ENCODE assay signal across 15 cellular contexts in the genomic region with DNA sequence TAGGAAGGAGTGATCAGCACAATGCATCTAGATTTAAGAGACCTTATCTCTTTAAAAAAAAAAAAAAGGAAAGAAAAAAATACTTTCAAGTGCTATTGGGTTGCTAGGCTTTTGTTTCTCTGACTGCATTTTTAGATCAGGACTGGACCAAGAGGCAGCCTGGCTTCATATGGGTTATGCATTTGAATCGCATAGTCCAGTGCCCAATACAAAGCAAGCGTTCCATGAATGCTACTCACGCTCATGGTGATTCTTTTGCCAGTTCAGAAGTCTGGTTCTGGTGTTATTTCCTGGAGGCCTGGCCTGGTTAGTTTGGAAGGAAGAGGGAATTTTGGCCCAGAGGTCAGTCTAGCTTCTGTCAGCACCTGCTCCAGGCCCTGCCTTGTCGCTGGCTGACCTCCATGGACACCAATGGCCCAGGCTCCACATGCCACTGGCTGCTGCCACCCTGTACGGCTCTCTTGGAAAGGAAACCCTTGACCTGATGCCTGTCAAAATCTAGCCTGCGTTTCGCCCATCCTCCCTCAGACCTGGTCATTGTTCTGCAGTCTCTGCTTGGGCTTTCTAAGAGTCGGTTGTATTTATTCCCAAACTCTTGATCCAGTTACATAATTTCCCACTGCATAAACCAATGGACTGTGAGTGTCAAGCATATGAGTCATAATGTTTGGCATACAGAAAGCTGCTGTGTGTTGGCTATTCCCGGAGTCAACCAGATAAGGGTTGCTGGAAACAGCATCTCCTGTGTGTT.
DNase-seq lines count a peak whose midpoint lies in the region; ATAC-seq and TF ChIP-seq lines count a peak whose summit lies in the region.
"Had no signal": no experiment of that assay in that cellular context is flagged by ENCODE, and none has a peak within 500 bp of the region (broad histone marks: within the 10 kb centered on the region; RNA-seq: fewer than 3 reads in every experiment).

No MANE protein-coding gene starts in this region.

- H3K9me3 ChIP-seq in AG04450 (ENCODE audit: control insufficient read depth, insufficient read depth, low read length): no peaks in the 10 kb centered on the region
- H3K9me3 ChIP-seq: suprapubic skin had no signal

- no peaks in the 10 kb centered on the region for H3K27me3 ChIP-seq in AG04450 (ENCODE audit: control insufficient read depth, insufficient read depth, low read length)
- H3K27me3 ChIP-seq: suprapubic skin had no signal

- TF ChIP-seq CTCF in AG04450 (IDR thresholded peaks at IDR 0.05; ENCODE audit: low read depth, low read length) (no peak), fibroblast of mammary gland (conservative IDR thresholded peaks at IDR 0.05; ENCODE audit: control insufficient read depth, insufficient read depth, low read depth, low read length) (no peak)

- ATAC-seq in GM21423 (IDR thresholded peaks at IDR 0.05; ENCODE audit: unreplicated experiment): no peak
- no peak for ATAC-seq in HG03432 (IDR thresholded peaks at IDR 0.05; ENCODE audit: unreplicated experiment)
- ATAC-seq: naive thymus-derived CD4-positive, alpha-beta T cell; T-helper 17 cell had no signal

- POLR2A ChIA-PET in AG04450 (lab: Yijun Ruan, JAX): interaction anchor here (0.6 kb wide), 1 partner anchor 169 kb away, joined by 4 read pairs; no protein-coding TSS in a partner anchor

- H3K4me3 ChIP-seq in AG04450 (ENCODE audit: low read depth, low read length) (no peak overlapping the region), fibroblast of mammary gland (ENCODE audit: control insufficient read depth, low read depth, low read length) (no peak overlapping the region)
- H3K4me3 ChIP-seq: suprapubic skin had no signal

- CTCF ChIA-PET in AG04450 (lab: Charles Lee): interaction anchor here (0.6 to 1.0 kb wide), 4 partner anchors 36 to 574 kb away, joined by 3 to 11 read pairs (median 4); no protein-coding TSS in a partner anchor

- no peak overlapping the region for H3K27ac ChIP-seq in AG04450 (ENCODE audit: low read depth, low read length)
- H3K27ac ChIP-seq: suprapubic skin had no signal

- DNase-seq in AG04450 (ENCODE audit: low read depth, low spot score) (peak; percentile 16), M059J (ENCODE audit: low read depth) (peak; percentile 77), fibroblast of mammary gland (ENCODE audit: low read depth) (peak; percentile 65), non-pigmented ciliary epithelial cell (ENCODE audit: low read depth) (peak; percentile 49), T1000 (lab: John Stamatoyannopoulos, UW) (no peak)
- DNase-seq in stimulated activated CD4-positive, alpha-beta T cell treated with anti-CD3 and anti-CD28 coated beads, Interleukin-4, amount 100 ng/mL, for 1 hour: no peak
- DNase-seq: AML-193; caudate nucleus; naive thymus-derived CD4-positive, alpha-beta T cell; NCI-H524; stimulated activated CD4-positive, alpha-beta T cell treated with anti-CD3 and anti-CD28 coated beads, Interleukin-2, amount 100 ng/mL, for 24 hours; T-helper 17 cell had no signal

Comparison
In these comparisons a context has a peak if more than half of its experiments do, and no peak if none do; other contexts are left out.
1. DNase-seq: peak in AG04450 (single experiment), M059J (single experiment), fibroblast of mammary gland (single experiment) and non-pigmented ciliary epithelial cell (single experiment); none in stimulated activated CD4-positive, alpha-beta T cell treated with anti-CD3 and anti-CD28 coated beads, Interleukin-4, amount 100 ng/mL, for 1 hour (single experiment) and T1000 (single experiment).